ENCODE assay signal across 19 cellular contexts in genomic region chr11:66012371-66012945, GRCh38. TPM values are rescaled to one million over a fixed set of nuclear protein-coding genes. Genes with fewer than 3 reads are reported as not detected.
DNase-seq lines count a peak whose midpoint lies in the region; ATAC-seq, FAIRE-seq and TF ChIP-seq lines count a peak whose summit lies in the region.
"Had no signal": no experiment of that assay in that cellular context is flagged by ENCODE, and none has a peak within 500 bp of the region (broad histone marks: within the 10 kb centered on the region; RNA-seq: fewer than 3 reads in every experiment).

No MANE protein-coding gene starts in this region.

- no peak overlapping the region for H2AK5ac ChIP-seq in H1 (ENCODE audit: low read depth, low read length)

- 92% methylated on average over 11 of the region's 12 CpGs; no CpG with 5 or more reads in 1 of the 2 experiments for WGBS in H1 (ENCODE audit: extremely low coverage in 1 of 2, insufficient coverage in 1 of 2, insufficient read length in 1 of 2, insufficient replicate concordance in 2 of 2, low coverage in 1 of 2, low lambda C conversion rate in 2 of 2, missing lambda C conversion rate in 1 of 2), 2 experiments
- WGBS in psoas muscle, 3 donors = 44 to 52% (median 50%) methylated on average over 11 to 12 of the region's 12 CpGs

- H4K5ac ChIP-seq in H1 (ENCODE audit: insufficient read length, low read depth, low read length) = no peak overlapping the region

- DNase-seq in H1 (ENCODE audit: low read depth in 1 of 2, low spot score in 2 of 2) (no peak), psoas muscle (no peak), cerebellar nuclear complex (lab: John Stamatoyannopoulos, UW) (no peak), mucosa of gallbladder (ENCODE audit: low spot score) (no peak), NCI-H226 (no peak)
- DNase-seq: ACHN; CD4-positive, CD25-positive, alpha-beta regulatory T cell; heart right ventricle; NCI-H1105; stimulated activated CD4-positive, alpha-beta T cell treated with anti-CD3 and anti-CD28 coated beads, Interleukin-12 subunit alpha, Interleukin-12 subunit beta, amount 100 ng/mL, for 4 hours had no signal

- peaks cover 9 to 22% (median 12%) of the 10 kb centered on the region in 11 experiments for H3K27me3 ChIP-seq in BLaER1 treated with 17β-estradiol and CSF1 and Interleukin-3, amounts not matched to agents 10 nM and 100 nM
- H3K27me3 ChIP-seq in H1 (replicated peaks in 1 of 4; ENCODE audit: control insufficient read depth in 3 of 4, extremely low read depth in 1 of 4, insufficient read depth in 3 of 4, low read length in 3 of 4) (peaks cover 6 to 26% (median 24%) of the 10 kb centered on the region in 4 experiments), psoas muscle (ENCODE audit: insufficient read depth in 3 of 3, low read length in 2 of 3) (peaks cover 0 to 7% (median 5%) of the 10 kb centered on the region in 3 donors)

- peak overlapping the region in 8 of 11 experiments; percentile 33 to 81 (median 55); a peak in 14 of 22 replicates for H3K4me2 ChIP-seq in BLaER1 treated with 17β-estradiol and CSF1 and Interleukin-3, amounts not matched to agents 10 nM and 100 nM
- peak overlapping the region; percentile 49 to 66 for H3K4me2 ChIP-seq in H1 (ENCODE audit: insufficient read depth in 1 of 2, low read depth in 2 of 2, low read length in 2 of 2)

- no peak overlapping the region for H2BK20ac ChIP-seq in H1 (ENCODE audit: low read length)

- no peak overlapping the region for H2BK5ac ChIP-seq in H1 (ENCODE audit: low read depth, low read length)

- no peak overlapping the region for H4K8ac ChIP-seq in H1 (ENCODE audit: extremely low read depth, insufficient read depth, low read length)

- TF ChIP-seq CTCF in HEK293 (tag by site-specific recombination; IDR thresholded peaks at IDR 0.05) = no peak
- TF ChIP-seq CTCF in H1 (IDR thresholded peaks at IDR 0.05; ENCODE audit: control extremely low read depth in 1 of 3, insufficient read depth in 1 of 3, low read depth in 1 of 3, low read length in 3 of 3) = no peak
- no peak for TF ChIP-seq CTCF in psoas muscle (IDR thresholded peaks at IDR 0.05)

- peak overlapping the region; percentile 14; the same call in 1 of the 2 replicates for H2BK12ac ChIP-seq in H1 (ENCODE audit: low read depth, low read length)

- no peak overlapping the region for H3K4me3 ChIP-seq in BLaER1 treated with 17β-estradiol and CSF1 and Interleukin-3, amounts not matched to agents 10 nM and 100 nM
- no peak overlapping the region for H3K4me3 ChIP-seq in HEK293 (ENCODE audit: low read depth, low read length)
- peak overlapping the region in 2 of 4 experiments; percentile 2 to 54; a peak in 2 of 8 replicates for H3K4me3 ChIP-seq in H1 (ENCODE audit: extremely low read depth in 1 of 4, insufficient read depth in 2 of 4, low read depth in 3 of 4, low read length in 4 of 4)
- peak overlapping the region; percentile 49 for H3K4me3 ChIP-seq in psoas muscle

- intact Hi-C loops in psoas muscle (cut with DNase I) = no loop called here

- TF ChIP-seq POLR2A in H1 (IDR thresholded peaks at IDR 0.05; ENCODE audit: control extremely low read depth in 1 of 2, low read depth in 2 of 2, low read length in 2 of 2) = no peak

- POLR2A ChIA-PET in HEK293 (lab: Yijun Ruan, JAX) (interaction anchor here (1.0 to 1.2 kb wide), 2 partner anchors 10 kb away, joined by 3 to 4 read pairs; partner anchors contain the start of genes BANF1 and EIF1AD), H1 (lab: Charles Lee; ENCODE audit: partially characterized antibody) (interaction anchor here (0.6 to 3.5 kb wide), 6 partner anchors 10 to 161 kb away, joined by 3 to 15 read pairs (median 4); partner anchors contain the start of genes BANF1, CCDC85B and EIF1AD)

- H3K9me3 ChIP-seq in BLaER1 treated with 17β-estradiol and CSF1 and Interleukin-3, amounts not matched to agents 10 nM and 100 nM (replicated peaks in 1 of 11) = no peaks in the 10 kb centered on the region
- H3K9me3 ChIP-seq in HEK293 (ENCODE audit: control insufficient read depth, insufficient read depth, low read depth, low read length) = no peaks in the 10 kb centered on the region
- no peaks in the 10 kb centered on the region for H3K9me3 ChIP-seq in H1 (ENCODE audit: insufficient read depth in 2 of 2, low read depth in 1 of 2, low read length in 1 of 2)
- no peaks in the 10 kb centered on the region for H3K9me3 ChIP-seq in psoas muscle
- H3K9me3 ChIP-seq: heart right ventricle had no signal

- H2AFZ ChIP-seq in H1 (ENCODE audit: low read length) = no peak overlapping the region

- H4K91ac ChIP-seq in H1 (replicated peaks; ENCODE audit: insufficient read length, low read length) = no peak overlapping the region

- peaks cover 2% of the 10 kb centered on the region; the same call in 1 of the 2 replicates for H3K23me2 ChIP-seq in H1 (ENCODE audit: low read depth, low read length)

- 0 out of 2 replicates have a peak overlapping the region, but pooled peaks have one; percentile 4 for H2BK15ac ChIP-seq in H1 (ENCODE audit: low read length)

- no peak for ATAC-seq in psoas muscle
- ATAC-seq in HG02610 (IDR thresholded peaks at IDR 0.05; ENCODE audit: unreplicated experiment) = no peak
- ATAC-seq: heart right ventricle had no signal

- H3K23ac ChIP-seq in H1 (ENCODE audit: insufficient read length) = no peak overlapping the region

- H3K9ac ChIP-seq in BLaER1 treated with 17β-estradiol and CSF1 and Interleukin-3, amounts not matched to agents 10 nM and 100 nM = 0 out of 22 replicates have a peak overlapping the region, but pooled peaks of 1 of the 11 experiments have one; percentile 9
- H3K9ac ChIP-seq in H1 (replicated peaks in 1 of 4; ENCODE audit: extremely low read depth in 1 of 4, low read depth in 3 of 4, low read length in 3 of 4) = no peak overlapping the region; a peak in 1 of 7 replicates

- CTCF ChIA-PET in HEK293 (lab: Yijun Ruan, JAX) (interaction anchor here (0.7 to 2.0 kb wide), 3 partner anchors 10 to 233 kb away, joined by 3 to 9 read pairs (median 5); no protein-coding TSS in a partner anchor), H1 (lab: Charles Lee; ENCODE audit: partially characterized antibody) (interaction anchor here (0.9 to 6.4 kb wide), 8 partner anchors 10 to 143 kb away, joined by 3 to 35 read pairs (median 4); partner anchors contain the start of genes CATSPER1 and PACS1)

- no peaks in the 10 kb centered on the region for H3K36me3 ChIP-seq in BLaER1 treated with 17β-estradiol and CSF1 and Interleukin-3, amounts not matched to agents 10 nM and 100 nM
- H3K36me3 ChIP-seq in HEK293 (ENCODE audit: control insufficient read depth in 2 of 2, insufficient read depth in 1 of 2, low read length in 2 of 2) (no peaks in the 10 kb centered on the region), H1 (ENCODE audit: control insufficient read depth in 2 of 4, insufficient read depth in 4 of 4, low read length in 3 of 4) (no peaks in the 10 kb centered on the region), psoas muscle (ENCODE audit: insufficient read depth in 1 of 2, low read depth in 1 of 2) (no peaks in the 10 kb centered on the region)
- H3K36me3 ChIP-seq: heart right ventricle had no signal

- no peak overlapping the region; the same call in none of the 2 replicates for H3K18ac ChIP-seq in H1 (ENCODE audit: extremely low read depth, low read length)

- H3K27ac ChIP-seq in BLaER1 treated with 17β-estradiol and CSF1 and Interleukin-3, amounts not matched to agents 10 nM and 100 nM = no peak overlapping the region
- H3K27ac ChIP-seq in HEK293 (ENCODE audit: extremely low read depth, low read depth, low read length) (no peak overlapping the region), H1 (ENCODE audit: low read depth, low read length) (no peak overlapping the region), psoas muscle (no peak overlapping the region)
- H3K27ac ChIP-seq: heart right ventricle had no signal

- no peak for FAIRE-seq in H1 (lab: Jason Lieb, UNC)
- FAIRE-seq: GM12892, H54 had no signal

- no peak for TF ChIP-seq EP300 in H1 (IDR thresholded peaks at IDR 0.05; ENCODE audit: borderline replicate concordance in 1 of 2, low read depth in 2 of 2, low read length in 2 of 2)

- no peaks in the 10 kb centered on the region for H3K79me2 ChIP-seq in H1 (ENCODE audit: control insufficient read depth in 1 of 2, insufficient read depth in 2 of 2, low read length in 2 of 2)

- no peak for TF ChIP-seq RAD21 in H1 (IDR thresholded peaks at IDR 0.05 in 1 of 2, conservative IDR thresholded peaks at IDR 0.05 in 1 of 2; ENCODE audit: low read depth in 2 of 2, low read length in 2 of 2)

- no peak overlapping the region for H3K56ac ChIP-seq in H1 (replicated peaks; ENCODE audit: insufficient read length, low read depth, low read length)

- H4K20me1 ChIP-seq in BLaER1 treated with 17β-estradiol and CSF1 and Interleukin-3, amounts not matched to agents 10 nM and 100 nM = peaks cover 0 to 7% (median 0%) of the 10 kb centered on the region in 11 experiments; a peak in 3 of 22 replicates
- no peaks in the 10 kb centered on the region for H4K20me1 ChIP-seq in H1 (replicated peaks in 1 of 2; ENCODE audit: control insufficient read depth in 1 of 2, insufficient read depth in 2 of 2, low read length in 2 of 2)

- H3K4me1 ChIP-seq in BLaER1 treated with 17β-estradiol and CSF1 and Interleukin-3, amounts not matched to agents 10 nM and 100 nM = peaks cover 29 to 62% (median 53%) of the 10 kb centered on the region in 10 experiments
- H3K4me1 ChIP-seq in HEK293 (ENCODE audit: control insufficient read depth, insufficient read depth, low read length) (no peaks in the 10 kb centered on the region), H1 (replicated peaks in 1 of 4; ENCODE audit: control insufficient read depth in 3 of 4, insufficient read depth in 4 of 4, low read length in 3 of 4) (peaks cover 0 to 11% (median 5%) of the 10 kb centered on the region in 4 experiments; a peak in 5 of 7 replicates), psoas muscle (peaks cover 22% of the 10 kb centered on the region)

- H3K4ac ChIP-seq in H1 (replicated peaks; ENCODE audit: insufficient read length, low read depth, low read length) = peak overlapping the region; percentile 67

- H2BK120ac ChIP-seq in H1 (replicated peaks; ENCODE audit: low read depth, low read length) = no peak overlapping the region

- no peak overlapping the region for H3K14ac ChIP-seq in H1 (ENCODE audit: insufficient read length)

- H3K79me1 ChIP-seq in H1 (ENCODE audit: low read depth, low read length) = no peaks in the 10 kb centered on the region

RNA-seq across cellular contexts. Expression of gene CST6, which starts 0.7 kb away (rescaled TPM):
- total RNA-seq in H1 (2021; fragmentation: NEBNext Ultra II Directional; extraction: Animal tissue kit (Norgen Biotek cat#: 25700)) = 1.6 and 1.8 TPM in 2 replicates
- 7.6 and 8.6 TPM in 2 replicates for polyA plus RNA-seq in H1 (2011; rRNA removed)
- polyA plus RNA-seq in H1 (2011; cell fraction: cytosol; rRNA removed) = 7.3 TPM
- 5.4 TPM for polyA plus RNA-seq in H1 (2011; cell fraction: nucleus; rRNA removed)
- polyA plus RNA-seq in H1 (2012, experiment 1 of 2) = 1.7 to 3.7 TPM (median 3.2 TPM) in 4 replicates
- 2.0 TPM for polyA plus RNA-seq in H1 (2012, experiment 2 of 2)
- polyA plus RNA-seq in H1 (2013, experiment 1 of 2) = 2.4 TPM
- polyA plus RNA-seq in H1 (2013, experiment 2 of 2) = 3.8 TPM
- polyA minus RNA-seq in H1 (2011; rRNA and poly(A)+ RNA removed) = 1.0 TPM in 1 of 2 replicates, not detected in the other
- polyA minus RNA-seq in H1 (2011; cell fraction: cytosol; rRNA and poly(A)+ RNA removed) = not detected
- polyA minus RNA-seq in H1 (2011; cell fraction: nucleus; rRNA and poly(A)+ RNA removed) = not detected
- total RNA-seq in psoas muscle = under 1 TPM in 3 of 4 donors, not detected in 1; 0.40 to 0.93 (median 0.47) TPM
- polyA plus RNA-seq in psoas muscle = 10 to 100 TPM in 1 of 3 donors, under 1 TPM in 1, not detected in 1; 0.13 to 18.7 TPM
- 1.0 TPM for total RNA-seq in mucosa of gallbladder
- total RNA-seq: activated CD8-positive, alpha-beta memory T cell treated with anti-CD3 and anti-CD28 coated beads for 36 hours; CD4-positive, CD25-positive, alpha-beta regulatory T cell; LHCN-M2; subcutaneous adipose tissue had no signal
- polyA plus RNA-seq: CD4-positive, CD25-positive, alpha-beta regulatory T cell had no signal

RNA-seq across cellular contexts. Expression of gene BANF1, which starts 10.2 kb away (rescaled TPM):
- total RNA-seq in H1 (2021; fragmentation: NEBNext Ultra II Directional; extraction: Animal tissue kit (Norgen Biotek cat#: 25700)) = 330 and 345 TPM in 2 replicates
- 467 and 516 TPM in 2 replicates for polyA plus RNA-seq in H1 (2011; rRNA removed)
- polyA plus RNA-seq in H1 (2011; cell fraction: cytosol; rRNA removed) = 279 TPM
- polyA plus RNA-seq in H1 (2011; cell fraction: nucleus; rRNA removed) = 196 TPM
- 272 to 330 TPM (median 304 TPM) in 4 replicates for polyA plus RNA-seq in H1 (2012, experiment 1 of 2)
- 664 TPM for polyA plus RNA-seq in H1 (2012, experiment 2 of 2)
- polyA plus RNA-seq in H1 (2013, experiment 1 of 2) = 388 TPM
- polyA plus RNA-seq in H1 (2013, experiment 2 of 2) = 393 TPM
- 77.9 and 102 TPM in 2 replicates for polyA minus RNA-seq in H1 (2011; rRNA and poly(A)+ RNA removed)
- 63.5 TPM for polyA minus RNA-seq in H1 (2011; cell fraction: cytosol; rRNA and poly(A)+ RNA removed)
- polyA minus RNA-seq in H1 (2011; cell fraction: nucleus; rRNA and poly(A)+ RNA removed) = 47.2 TPM
- 100 to 1,000 TPM; 298 to 384 (median 336) TPM for total RNA-seq in psoas muscle
- polyA plus RNA-seq in psoas muscle = 100 to 1,000 TPM; 251 to 355 (median 314) TPM
- total RNA-seq in mucosa of gallbladder = 165 TPM

RNA-seq across cellular contexts. Expression of gene EIF1AD, which starts 10.5 kb away (rescaled TPM):
- 35.8 and 39.9 TPM in 2 replicates for total RNA-seq in H1 (2021; fragmentation: NEBNext Ultra II Directional; extraction: Animal tissue kit (Norgen Biotek cat#: 25700))
- polyA plus RNA-seq in H1 (2011; rRNA removed) (29.5 and 32.6 TPM in 2 replicates), psoas muscle (10 to 100 TPM; 29.4 to 63.1 (median 54.2) TPM)
- polyA plus RNA-seq in H1 (2011; cell fraction: cytosol; rRNA removed) = 31.9 TPM
- polyA plus RNA-seq in H1 (2011; cell fraction: nucleus; rRNA removed) = 21.0 TPM
- 27.2 to 28.5 TPM (median 27.4 TPM) in 4 replicates for polyA plus RNA-seq in H1 (2012, experiment 1 of 2)
- 17.3 TPM for polyA plus RNA-seq in H1 (2012, experiment 2 of 2)
- polyA plus RNA-seq in H1 (2013, experiment 1 of 2) = 22.8 TPM
- polyA plus RNA-seq in H1 (2013, experiment 2 of 2) = 22.6 TPM
- 55.2 and 66.1 TPM in 2 replicates for polyA minus RNA-seq in H1 (2011; rRNA and poly(A)+ RNA removed)
- polyA minus RNA-seq in H1 (2011; cell fraction: cytosol; rRNA and poly(A)+ RNA removed) = 21.1 TPM
- 16.9 TPM for polyA minus RNA-seq in H1 (2011; cell fraction: nucleus; rRNA and poly(A)+ RNA removed)
- total RNA-seq in psoas muscle (10 to 100 TPM; 24.8 to 44.5 (median 31.6) TPM), mucosa of gallbladder (29.2 TPM)

RNA-seq across cellular contexts. Expression of gene CATSPER1, which starts 13.8 kb away (rescaled TPM):
- not detected in 2 replicates for total RNA-seq in H1 (2021; fragmentation: NEBNext Ultra II Directional; extraction: Animal tissue kit (Norgen Biotek cat#: 25700))
- polyA plus RNA-seq in H1 (2011; rRNA removed) (not detected in 2 replicates), psoas muscle (under 1 TPM in 2 of 3 donors, not detected in 1; 0.01 to 0.55 TPM)
- polyA plus RNA-seq in H1 (2011; cell fraction: cytosol; rRNA removed) = not detected
- polyA plus RNA-seq in H1 (2011; cell fraction: nucleus; rRNA removed) = 0.07 TPM
- polyA plus RNA-seq in H1 (2012, experiment 1 of 2) = not detected in 4 replicates
- not detected for polyA plus RNA-seq in H1 (2012, experiment 2 of 2)
- polyA plus RNA-seq in H1 (2013, experiment 1 of 2) = not detected
- not detected for polyA plus RNA-seq in H1 (2013, experiment 2 of 2)
- not detected in 2 replicates for polyA minus RNA-seq in H1 (2011; rRNA and poly(A)+ RNA removed)
- not detected for polyA minus RNA-seq in H1 (2011; cell fraction: cytosol; rRNA and poly(A)+ RNA removed)
- not detected for polyA minus RNA-seq in H1 (2011; cell fraction: nucleus; rRNA and poly(A)+ RNA removed)
- total RNA-seq in psoas muscle (not detected), mucosa of gallbladder (0.92 TPM)
- total RNA-seq: activated CD8-positive, alpha-beta memory T cell treated with anti-CD3 and anti-CD28 coated beads for 36 hours; CD4-positive, CD25-positive, alpha-beta regulatory T cell; lower leg skin had no signal
- polyA plus RNA-seq: CD4-positive, CD25-positive, alpha-beta regulatory T cell had no signal

RNA-seq across cellular contexts. Expression of gene GAL3ST3, which starts 36.5 kb away (rescaled TPM):
- total RNA-seq in H1 (2021; fragmentation: NEBNext Ultra II Directional; extraction: Animal tissue kit (Norgen Biotek cat#: 25700)) = 21.1 and 21.4 TPM in 2 replicates
- 21.1 and 35.0 TPM in 2 replicates for polyA plus RNA-seq in H1 (2011; rRNA removed)
- 17.0 TPM for polyA plus RNA-seq in H1 (2011; cell fraction: cytosol; rRNA removed)
- polyA plus RNA-seq in H1 (2011; cell fraction: nucleus; rRNA removed) = 26.0 TPM
- 10.8 to 19.1 TPM (median 17.8 TPM) in 4 replicates for polyA plus RNA-seq in H1 (2012, experiment 1 of 2)
- 15.7 TPM for polyA plus RNA-seq in H1 (2012, experiment 2 of 2)
- 24.0 TPM for polyA plus RNA-seq in H1 (2013, experiment 1 of 2)
- polyA plus RNA-seq in H1 (2013, experiment 2 of 2) = 27.1 TPM
- polyA minus RNA-seq in H1 (2011; rRNA and poly(A)+ RNA removed) = 4.0 and 4.9 TPM in 2 replicates
- 14.5 TPM for polyA minus RNA-seq in H1 (2011; cell fraction: cytosol; rRNA and poly(A)+ RNA removed)
- polyA minus RNA-seq in H1 (2011; cell fraction: nucleus; rRNA and poly(A)+ RNA removed) = 14.6 TPM
- total RNA-seq in psoas muscle = under 1 TPM in 1 of 4 donors, not detected in 3; 0.36 TPM
- under 1 TPM in 1 of 3 donors, not detected in 2; 0.03 TPM for polyA plus RNA-seq in psoas muscle
- total RNA-seq in mucosa of gallbladder = 0.78 TPM
- total RNA-seq: CD4-positive, CD25-positive, alpha-beta regulatory T cell; LHCN-M2; lower leg skin had no signal
- polyA plus RNA-seq: CD4-positive, CD25-positive, alpha-beta regulatory T cell had no signal
